ENCODE assay signal across 24 cellular contexts in the genomic region with DNA sequence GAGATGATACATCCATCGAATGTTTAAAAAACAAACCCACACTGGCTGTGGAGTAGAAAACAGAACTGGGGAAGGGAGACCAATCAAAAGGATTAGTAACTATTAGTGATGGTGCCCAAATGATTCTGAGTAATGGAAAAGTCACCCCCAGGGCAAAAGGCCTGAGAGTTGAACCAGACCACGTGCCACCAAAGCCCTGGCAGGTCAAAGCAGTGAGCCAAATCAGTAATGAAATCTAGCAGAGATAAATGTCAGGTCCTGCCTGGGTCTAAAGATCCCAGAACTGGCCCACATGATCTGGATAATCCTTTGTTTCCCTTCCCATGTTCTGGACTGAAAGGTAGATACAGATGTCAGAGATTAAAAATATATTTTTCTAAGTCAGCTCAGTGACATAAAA. TPM values are rescaled to one million over a fixed set of nuclear protein-coding genes. Genes with fewer than 3 reads are reported as not detected.
DNase-seq lines count a peak whose midpoint lies in the region; ATAC-seq and TF ChIP-seq lines count a peak whose summit lies in the region.
"Had no signal": no experiment of that assay in that cellular context is flagged by ENCODE, and none has a peak within 500 bp of the region (broad histone marks: within the 10 kb centered on the region; RNA-seq: fewer than 3 reads in every experiment).

No MANE protein-coding gene starts in this region.

- POLR2A ChIA-PET in CD4-positive, alpha-beta memory T cell (lab: Charles Lee; ENCODE audit: partially characterized antibody): interaction anchor here (6.6 kb wide), 1 partner anchor 7 kb away, joined by 108 read pairs; a partner anchor contains a TSS
- POLR2A ChIA-PET in activated CD8-positive, alpha-beta T cell treated with anti-CD3 and anti-CD28 coated beads, Interleukin-2, amount 10 ng/mL, durations not matched to agents 7 days and 5 days (lab: Charles Lee): interaction anchor here (2.3 to 5.8 kb wide), 3 partner anchors 8 to 177 kb away, joined by 5 to 95 read pairs (median 43); a partner anchor contains a TSS
- POLR2A ChIA-PET in WTC11 (lab: Charles Lee): no interaction called here
- POLR2A ChIA-PET in HEK293T (lab: Yijun Ruan, JAX): no interaction called here

- no peaks in the 10 kb centered on the region for H3K36me3 Mint-ChIP-seq in CD4-positive, alpha-beta memory T cell
- H3K36me3 Mint-ChIP-seq in activated CD8-positive, alpha-beta T cell treated with anti-CD3 and anti-CD28 coated beads, Interleukin-2, amount 10 ng/mL, durations not matched to agents 7 days and 5 days (ENCODE audit: low read depth): peaks cover 61% of the 10 kb centered on the region
- peaks cover 13% of the 10 kb centered on the region for H3K36me3 Mint-ChIP-seq in WTC11

- CTCF ChIA-PET in CD4-positive, alpha-beta memory T cell (lab: Charles Lee; ENCODE audit: partially characterized antibody): interaction anchor here (1.1 to 7.2 kb wide), 3 partner anchors 8 to 58 kb away, joined by 3 to 36 read pairs (median 28); a partner anchor contains a TSS
- CTCF ChIA-PET in activated CD8-positive, alpha-beta T cell treated with anti-CD3 and anti-CD28 coated beads, Interleukin-2, amount 10 ng/mL, durations not matched to agents 7 days and 5 days (lab: Charles Lee): interaction anchor here (1.3 to 6.0 kb wide), 6 partner anchors 7 to 226 kb away, joined by 3 to 56 read pairs (median 17); a partner anchor contains a TSS
- CTCF ChIA-PET in WTC11 (lab: Charles Lee) (no interaction called here), HEK293T (lab: Yijun Ruan, JAX) (no interaction called here)

- H3K9me3 Mint-ChIP-seq in CD4-positive, alpha-beta memory T cell: peaks cover 0 to 2% (median 0%) of the 10 kb centered on the region in 8 donors
- H3K9me3 Mint-ChIP-seq in activated CD8-positive, alpha-beta T cell treated with anti-CD3 and anti-CD28 coated beads, Interleukin-2, amount 10 ng/mL, durations not matched to agents 7 days and 5 days (ENCODE audit: insufficient read depth): no peaks in the 10 kb centered on the region
- peaks cover 22% of the 10 kb centered on the region for H3K9me3 Mint-ChIP-seq in WTC11
- H3K9me3 Mint-ChIP-seq: activated T-helper 1 cell treated with anti-CD3 and anti-CD28 coated beads, Interleukin-12 subunit alpha, Interleukin-12 subunit beta, Interleukin-2, Interleukin-4 antibody, amounts not matched to agents 30 ng/mL and 10 ng/mL and 1 ng/mL, durations not matched to agents 14 hours and 24 hours and 36 hours had no signal

- TF ChIP-seq CTCF in BE2C (IDR thresholded peaks at IDR 0.05; ENCODE audit: low read depth, low read length) (no peak), WTC11 (IDR thresholded peaks at IDR 0.05) (no peak)

- no peak for ATAC-seq in activated CD8-positive, alpha-beta T cell treated with anti-CD3 and anti-CD28 coated beads, Interleukin-2, amount 10 ng/mL, durations not matched to agents 7 days and 5 days
- ATAC-seq in WTC11: no peak

- H3K4me1 ChIP-seq in BE2C (peaks cover 37% of the 10 kb centered on the region), mucosa of rectum (ENCODE audit: control insufficient read depth in 2 of 2, insufficient read depth in 2 of 2, low read length in 2 of 2) (peaks cover 34 to 57% of the 10 kb centered on the region in 2 donors)
- peaks cover 60% of the 10 kb centered on the region for H3K4me1 ChIP-seq in CD4-positive, alpha-beta memory T cell (ENCODE audit: insufficient read depth, low read length)

- peaks cover 64 to 94% (median 76%) of the 10 kb centered on the region in 4 donors for H3K4me1 Mint-ChIP-seq in CD4-positive, alpha-beta memory T cell
- peaks cover 96% of the 10 kb centered on the region for H3K4me1 Mint-ChIP-seq in activated CD8-positive, alpha-beta T cell treated with anti-CD3 and anti-CD28 coated beads, Interleukin-2, amount 10 ng/mL, durations not matched to agents 7 days and 5 days (ENCODE audit: low read depth)
- H3K4me1 Mint-ChIP-seq in WTC11: 0 out of 2 replicates have a peak, but pooled peaks cover 1% of the 10 kb centered on the region

- no peaks in the 10 kb centered on the region for H3K27me3 ChIP-seq in BE2C
- H3K27me3 ChIP-seq in CD4-positive, alpha-beta memory T cell (ENCODE audit: insufficient read depth, low read length): no peaks in the 10 kb centered on the region
- H3K27me3 ChIP-seq in mucosa of rectum (ENCODE audit: control insufficient read depth in 2 of 2, insufficient read depth in 2 of 2, low read length in 2 of 2): no peaks in the 10 kb centered on the region

- peak overlapping the region; percentile 38 to 88 (median 67) for H3K27ac Mint-ChIP-seq in CD4-positive, alpha-beta memory T cell
- peak overlapping the region; percentile 63 for H3K27ac Mint-ChIP-seq in activated CD8-positive, alpha-beta T cell treated with anti-CD3 and anti-CD28 coated beads, Interleukin-2, amount 10 ng/mL, durations not matched to agents 7 days and 5 days
- no peak overlapping the region for H3K27ac Mint-ChIP-seq in WTC11
- H3K27ac Mint-ChIP-seq: activated T-helper 1 cell treated with anti-CD3 and anti-CD28 coated beads, Interleukin-12 subunit alpha, Interleukin-12 subunit beta, Interleukin-2, Interleukin-4 antibody, amounts not matched to agents 30 ng/mL and 10 ng/mL and 1 ng/mL, durations not matched to agents 14 hours and 24 hours and 36 hours had no signal

- no peak overlapping the region for H3K9ac ChIP-seq in mucosa of rectum (ENCODE audit: low read depth in 1 of 2, low read length in 2 of 2)
- H3K9ac ChIP-seq: GM23248 had no signal

- H3K9me3 ChIP-seq in BE2C (no peaks in the 10 kb centered on the region), mucosa of rectum (ENCODE audit: control insufficient read depth in 2 of 2, low read length in 2 of 2) (peaks cover 0 to 2% of the 10 kb centered on the region in 2 donors)
- H3K9me3 ChIP-seq in CD4-positive, alpha-beta memory T cell (ENCODE audit: control insufficient read depth in 1 of 2, low read length in 2 of 2): no peaks in the 10 kb centered on the region

- no peak overlapping the region for H3K4me3 ChIP-seq in BE2C (ENCODE audit: low read depth, low read length)
- no peak overlapping the region for H3K4me3 ChIP-seq in CD4-positive, alpha-beta memory T cell (ENCODE audit: low read length in 2 of 2)
- no peak overlapping the region for H3K4me3 ChIP-seq in mucosa of rectum (ENCODE audit: low read length in 2 of 2)
- H3K4me3 ChIP-seq: dorsolateral prefrontal cortex, GM23248, lung, skin epidermis had no signal

- no peaks in the 10 kb centered on the region for H3K27me3 Mint-ChIP-seq in CD4-positive, alpha-beta memory T cell
- H3K27me3 Mint-ChIP-seq in activated CD8-positive, alpha-beta T cell treated with anti-CD3 and anti-CD28 coated beads, Interleukin-2, amount 10 ng/mL, durations not matched to agents 7 days and 5 days (ENCODE audit: low read depth): no peaks in the 10 kb centered on the region
- H3K27me3 Mint-ChIP-seq in WTC11 (ENCODE audit: low read depth): no peaks in the 10 kb centered on the region; the same call in 1 of the 2 replicates

- H3K36me3 ChIP-seq in BE2C: no peaks in the 10 kb centered on the region
- H3K36me3 ChIP-seq in CD4-positive, alpha-beta memory T cell (ENCODE audit: insufficient read depth, low read length): no peaks in the 10 kb centered on the region
- no peaks in the 10 kb centered on the region for H3K36me3 ChIP-seq in mucosa of rectum (ENCODE audit: control insufficient read depth in 2 of 2, insufficient read depth in 2 of 2, low read length in 2 of 2)

- peak overlapping the region in 2 of 8 donors; percentile 12 to 29 for H3K4me3 Mint-ChIP-seq in CD4-positive, alpha-beta memory T cell
- peak overlapping the region; percentile 2 for H3K4me3 Mint-ChIP-seq in activated CD8-positive, alpha-beta T cell treated with anti-CD3 and anti-CD28 coated beads, Interleukin-2, amount 10 ng/mL, durations not matched to agents 7 days and 5 days
- no peak overlapping the region for H3K4me3 Mint-ChIP-seq in WTC11
- H3K4me3 Mint-ChIP-seq: activated T-helper 1 cell treated with anti-CD3 and anti-CD28 coated beads, Interleukin-12 subunit alpha, Interleukin-12 subunit beta, Interleukin-2, Interleukin-4 antibody, amounts not matched to agents 30 ng/mL and 10 ng/mL and 1 ng/mL, durations not matched to agents 14 hours and 24 hours and 36 hours had no signal

- no peak overlapping the region for H3K27ac ChIP-seq in CD4-positive, alpha-beta memory T cell (ENCODE audit: low read depth, low read length)
- H3K27ac ChIP-seq in mucosa of rectum (ENCODE audit: low read depth in 2 of 2, low read length in 2 of 2): peak overlapping the region; percentile 40 to 50
- H3K27ac ChIP-seq: dorsolateral prefrontal cortex, GM23248 had no signal

- intact Hi-C loops in CD4-positive, alpha-beta memory T cell (cut with micrococcal nuclease): loop anchor here (10.0 kb wide), 1 partner anchor 404 kb away; no protein-coding TSS in a partner anchor
- intact Hi-C loops in posterior vena cava (cut with DNase I): no loop called here

- DNase-seq in BE2C (peak; percentile 46), hippocampal formation (lab: John Stamatoyannopoulos, UW) (no peak), posterior vena cava (ENCODE audit: low spot score) (no peak), WTC11 (ENCODE audit: low spot score) (no peak), HEK293T (ENCODE audit: extremely low spot score) (no peak)
- DNase-seq in CD4-positive, alpha-beta memory T cell: no peak
- no peak for DNase-seq in activated CD8-positive, alpha-beta T cell treated with anti-CD3 and anti-CD28 coated beads, Interleukin-2, amount 10 ng/mL, durations not matched to agents 7 days and 5 days
- DNase-seq: activated CD4-positive, alpha-beta T cell treated with anti-CD3 and anti-CD28 coated beads for 4 hours; DMS 273 treated with DMSO at 0.1 percent for 48 hours; dorsolateral prefrontal cortex; GM23248; KG1; kidney; NCI-H146; NCI-H2171; NCI-H524; NK-92 treated with Interleukin-12 subunit alpha and Interleukin-12 subunit beta, amount 100 ng/mL, for 24 hours; nucleus accumbens; SHP77 treated with DMSO at 0.1 percent for 48 hours; stimulated activated CD4-positive, alpha-beta T cell treated with anti-CD3 and anti-CD28 coated beads, Interleukin-2, amount 100 ng/mL, for 24 hours had no signal

TF ChIP-seq in WTC11, 78 proteins besides CTCF, POLR2A, EP300 and RAD21 (continues in another document):
- TF ChIP-seq ZNF219 (CRISPR knock-in tag; IDR thresholded peaks at IDR 0.05; ENCODE audit: borderline replicate concordance) (no peak), EMX1 (CRISPR knock-in tag; IDR thresholded peaks at IDR 0.05) (no peak), CREB1 (CRISPR knock-in tag; IDR thresholded peaks at IDR 0.05) (no peak)

RNA-seq across cellular contexts. Expression of a gene that starts 9.4 kb away (rescaled TPM):
- 22.0 TPM for polyA plus RNA-seq in BE2C (2012; ENCODE audit: insufficient read depth, insufficient read length, low read depth)
- 10 to 100 TPM; 24.7 to 26.3 TPM for total RNA-seq in CD4-positive, alpha-beta memory T cell
- polyA plus RNA-seq in CD4-positive, alpha-beta memory T cell: 10 to 100 TPM; 17.8 to 39.6 TPM
- 10 to 100 TPM; 59.6 to 68.3 TPM for total RNA-seq in activated CD8-positive, alpha-beta T cell treated with anti-CD3 and anti-CD28 coated beads, Interleukin-2, amount 10 ng/mL, durations not matched to agents 7 days and 5 days
- total RNA-seq in posterior vena cava (10 to 100 TPM in 1 of 2 donors, 1 to 10 TPM in 1; 6.8 to 13.7 TPM), WTC11 (2021) (6.6 to 12.3 TPM (median 10.6 TPM) in 3 replicates)

Comparison
In these comparisons a context has a peak if more than half of its experiments do, and no peak if none do; other contexts are left out.
1. CTCF ChIA-PET loops: an anchor here in CD4-positive, alpha-beta memory T cell (1.1 to 7.2 kb wide) and activated CD8-positive, alpha-beta T cell treated with anti-CD3 and anti-CD28 coated beads, Interleukin-2, amount 10 ng/mL, durations not matched to agents 7 days and 5 days (1.3 to 6.0 kb wide); none called in WTC11 and HEK293T.
2. POLR2A ChIA-PET loops: an anchor here in CD4-positive, alpha-beta memory T cell (6.6 kb wide) and activated CD8-positive, alpha-beta T cell treated with anti-CD3 and anti-CD28 coated beads, Interleukin-2, amount 10 ng/mL, durations not matched to agents 7 days and 5 days (2.3 to 5.8 kb wide); none called in WTC11 and HEK293T.